Comparison of ENCODE assay signal across 8 cellular contexts in the genomic region with DNA sequence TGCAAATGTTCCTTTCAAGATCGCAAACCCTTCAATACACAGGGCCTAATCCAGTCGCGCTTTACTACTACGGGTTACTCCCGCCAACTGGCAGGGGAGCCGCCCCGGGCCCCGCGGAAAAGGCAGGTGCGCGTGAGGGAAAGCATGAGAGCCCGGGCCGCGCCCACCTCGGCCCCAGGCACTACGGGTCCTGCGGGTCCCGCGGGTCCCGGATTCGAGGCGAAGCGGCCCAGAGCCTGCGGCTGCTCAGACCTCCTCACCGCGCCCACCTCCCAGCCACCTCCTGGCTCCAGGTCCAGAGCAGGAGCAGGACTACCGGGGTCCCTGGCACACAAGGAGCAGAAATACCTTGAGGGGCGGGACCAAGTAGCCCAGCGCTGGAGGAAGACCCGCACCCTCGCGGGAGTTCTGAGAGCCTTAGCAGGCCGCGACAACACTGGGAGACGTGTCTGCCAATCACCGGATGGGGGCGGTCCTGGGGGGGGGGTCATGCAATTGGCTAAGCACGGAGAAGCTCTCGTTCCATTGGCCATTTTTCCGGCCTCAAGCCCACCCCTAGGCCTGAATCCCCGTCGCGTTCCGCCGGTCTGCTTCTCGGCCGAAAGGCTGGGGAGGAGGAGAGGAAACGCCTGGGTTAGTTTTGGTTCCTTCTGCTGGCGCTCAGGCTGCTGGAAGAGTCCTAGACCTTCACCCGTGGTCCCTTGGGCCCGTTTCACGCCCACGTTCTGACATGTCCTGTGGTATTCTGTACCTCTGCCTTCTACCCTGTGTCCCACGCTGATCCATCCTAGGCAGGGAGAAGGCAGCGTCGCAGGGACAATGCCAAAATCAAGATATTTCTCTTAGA. TPM values are rescaled to one million over a fixed set of nuclear protein-coding genes. Genes with fewer than 3 reads are reported as not detected.
A peak's percentile ranks its signal among the peaks of the same experiment; 100 is the strongest.
DNase-seq lines count a peak whose midpoint lies in the region; ATAC-seq and TF ChIP-seq lines count a peak whose summit lies in the region.

No MANE protein-coding gene starts in this region.

- H3K27ac ChIP-seq in AG04450 (ENCODE audit: low read depth, low read length) = peak overlapping the region; percentile 74

- CTCF ChIA-PET in AG04450 (lab: Charles Lee) = interaction anchor here (1.0 to 1.7 kb wide), 4 partner anchors 10 to 264 kb away, joined by 3 to 23 read pairs (median 8); no protein-coding TSS in a partner anchor

- H3K27me3 ChIP-seq in AG04450 (ENCODE audit: control insufficient read depth, insufficient read depth, low read length) (no peaks in the 10 kb centered on the region), kidney epithelial cell (ENCODE audit: control insufficient read depth, insufficient read depth, low read length) (no peaks in the 10 kb centered on the region)

- DNase-seq in AG04450 (ENCODE audit: low read depth, low spot score) = peak; percentile 92
- DNase-seq in NCI-H345 (lab: John Stamatoyannopoulos, UW) = peak; percentile 95
- DNase-seq in activated CD4-positive, alpha-beta T cell treated with anti-CD3 and anti-CD28 coated beads for 24 hours (ENCODE audit: low read depth in 2 of 2) = peak; percentile 80 to 83
- peak; percentile 99 for DNase-seq in choroid plexus epithelial cell (ENCODE audit: low read depth)
- DNase-seq in kidney epithelial cell (ENCODE audit: low read depth) = peak; percentile 92
- DNase-seq in stimulated activated CD4-positive, alpha-beta T cell treated with anti-CD3 and anti-CD28 coated beads, Interleukin-15, amount 100 ng/mL, for 24 hours = peak; percentile 93

- POLR2A ChIA-PET in AG04450 (lab: Yijun Ruan, JAX) = interaction anchor here (0.5 to 2.8 kb wide), 12 partner anchors 10 to 260 kb away, joined by 3 to 39 read pairs (median 4); partner anchors contain the start of gene ERVMER34-1

- H3K9me3 ChIP-seq in AG04450 (ENCODE audit: control insufficient read depth, insufficient read depth, low read length) = no peaks in the 10 kb centered on the region; the same call in 1 of the 2 replicates

- H3K4me3 ChIP-seq in AG04450 (ENCODE audit: low read depth, low read length) (peak overlapping the region; percentile 82), choroid plexus epithelial cell (ENCODE audit: low read depth, low read length) (peak overlapping the region; percentile 93), kidney epithelial cell (ENCODE audit: low read depth, low read length) (peak overlapping the region; percentile 83)

- no peak for TF ChIP-seq CTCF in AG04450 (IDR thresholded peaks at IDR 0.05; ENCODE audit: low read depth, low read length)
- no peak for TF ChIP-seq CTCF in choroid plexus epithelial cell (conservative IDR thresholded peaks at IDR 0.05; ENCODE audit: low read depth, low read length)
- TF ChIP-seq CTCF in kidney epithelial cell (IDR thresholded peaks at IDR 0.05; ENCODE audit: insufficient read depth, low read length, poor library complexity, severe bottlenecking) = no peak

- no peaks in the 10 kb centered on the region for H3K36me3 ChIP-seq in kidney epithelial cell (ENCODE audit: control insufficient read depth, insufficient read depth, low read length)

- ATAC-seq in GM18907 (IDR thresholded peaks at IDR 0.05; ENCODE audit: unreplicated experiment) = peak; percentile 98
- peak; percentile 97 for ATAC-seq in HG03159 (IDR thresholded peaks at IDR 0.05; ENCODE audit: unreplicated experiment)

RNA-seq across cellular contexts. Expression of gene ERVMER34-1, which starts 29.0 kb away (rescaled TPM):
- polyA plus RNA-seq in AG04450 (2011; rRNA removed) = 0.20 and 0.26 TPM in 2 replicates
- polyA minus RNA-seq in AG04450 (2011; rRNA and poly(A)+ RNA removed) = 0.18 and 0.35 TPM in 2 replicates
- total RNA-seq in kidney epithelial cell = 3.5 and 4.0 TPM in 2 replicates

Comparison
In these comparisons a context has a peak if more than half of its experiments do, and no peak if none do; other contexts are left out.
1. Peak in every context shown above with its lines: DNase-seq, ATAC-seq, H3K4me3 ChIP-seq and H3K27ac ChIP-seq.